In the genomic region with DNA sequence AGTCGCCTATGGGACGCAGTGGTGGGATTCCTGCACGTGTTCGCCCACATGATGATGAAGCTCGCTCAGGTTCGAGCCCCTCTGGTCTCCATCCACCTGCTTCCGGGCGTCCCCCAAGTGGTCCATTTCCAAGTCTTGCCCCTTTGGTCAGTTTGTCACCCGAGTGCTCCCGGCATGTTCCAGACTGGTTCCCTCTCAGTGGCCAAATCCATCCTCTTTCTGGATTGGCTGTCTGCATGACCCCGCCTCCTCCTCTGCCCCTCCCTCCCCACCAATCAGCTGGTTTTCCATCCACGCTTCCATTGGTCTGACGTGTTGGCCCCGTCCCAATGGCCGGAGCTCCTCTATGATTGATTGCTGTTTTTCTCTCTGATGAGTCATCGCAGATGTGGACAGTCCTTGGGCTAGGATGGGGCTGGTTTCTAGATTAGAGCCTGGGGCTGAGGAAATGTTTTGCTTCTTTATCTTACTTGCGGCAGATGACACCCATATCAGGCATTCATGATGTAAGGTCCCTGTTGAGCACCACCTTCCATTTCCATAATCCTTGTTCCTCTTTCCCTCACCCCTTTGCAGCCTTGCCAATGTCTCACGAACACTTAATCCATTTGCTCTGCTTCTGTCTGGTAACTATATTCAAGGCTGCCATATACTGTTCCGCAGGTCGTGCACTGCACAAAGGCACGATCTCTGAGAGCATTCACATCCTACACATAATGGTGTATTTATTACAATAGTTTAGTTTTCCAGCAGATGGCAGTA, we compare ENCODE assay signal across 1 cellular context.
TF ChIP-seq lines count a peak whose summit lies in the region.

No MANE protein-coding gene starts in this region.

TF ChIP-seq in K562, 482 proteins besides CTCF, POLR2A, EP300 and RAD21 (continued from another document and continues in another):
- TF ChIP-seq, protein P1, sequence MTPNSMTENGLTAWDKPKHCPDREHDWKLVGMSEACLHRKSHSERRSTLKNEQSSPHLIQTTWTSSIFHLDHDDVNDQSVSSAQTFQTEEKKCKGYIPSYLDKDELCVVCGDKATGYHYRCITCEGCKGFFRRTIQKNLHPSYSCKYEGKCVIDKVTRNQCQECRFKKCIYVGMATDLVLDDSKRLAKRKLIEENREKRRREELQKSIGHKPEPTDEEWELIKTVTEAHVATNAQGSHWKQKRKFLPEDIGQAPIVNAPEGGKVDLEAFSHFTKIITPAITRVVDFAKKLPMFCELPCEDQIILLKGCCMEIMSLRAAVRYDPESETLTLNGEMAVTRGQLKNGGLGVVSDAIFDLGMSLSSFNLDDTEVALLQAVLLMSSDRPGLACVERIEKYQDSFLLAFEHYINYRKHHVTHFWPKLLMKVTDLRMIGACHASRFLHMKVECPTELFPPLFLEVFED (CRISPR knock-in tag; conservative IDR thresholded peaks at IDR 0.05), result peak; percentile 52; the same call in 1 of the 2 replicates
- TF ChIP-seq NCOA6 (IDR thresholded peaks at IDR 0.05) (no peak), ZNF263 (CRISPR knock-in tag; IDR thresholded peaks at IDR 0.05; ENCODE audit: borderline replicate concordance) (no peak; the same call in 1 of the 2 replicates), ZKSCAN1 (IDR thresholded peaks at IDR 0.05; ENCODE audit: low read depth, low read length) (no peak), KDM2B (CRISPR knock-in tag; IDR thresholded peaks at IDR 0.05) (no peak), E2F4 (CRISPR knock-in tag; IDR thresholded peaks at IDR 0.05; ENCODE audit: low read depth) (no peak), CBX8 (IDR thresholded peaks at IDR 0.05; ENCODE audit: borderline replicate concordance, extremely low read depth, low read depth, low read length, poor library complexity, severe bottlenecking) (no peak), GABPB1 (CRISPR knock-in tag; IDR thresholded peaks at IDR 0.05) (peak; percentile 66; the same call in 1 of the 2 replicates), NR4A1 (CRISPR knock-in tag; IDR thresholded peaks at IDR 0.05) (no peak), NR4A1 (tag; IDR thresholded peaks at IDR 0.05) (no peak), MAFF (IDR thresholded peaks at IDR 0.05; ENCODE audit: low read length) (peak; percentile 83), RBM22 (IDR thresholded peaks at IDR 0.05; ENCODE audit: low read depth, low read length, poor library complexity, severe bottlenecking) (no peak), ZZZ3 (IDR thresholded peaks at IDR 0.05) (no peak), LCOR (CRISPR knock-in tag; IDR thresholded peaks at IDR 0.05) (peak; percentile 84; the same call in 1 of the 2 replicates), ZEB2 (IDR thresholded peaks at IDR 0.05) (peak; percentile 87), HMGN3 (IDR thresholded peaks at IDR 0.05; ENCODE audit: borderline replicate concordance, extremely low read depth, insufficient read length, low read depth, low read length) (no peak), MBD2 (IDR thresholded peaks at IDR 0.05; ENCODE audit: borderline replicate concordance, low read depth) (peak; percentile 85), ZKSCAN8 (CRISPR knock-in tag; IDR thresholded peaks at IDR 0.05) (no peak), E4F1 (CRISPR knock-in tag; IDR thresholded peaks at IDR 0.05; ENCODE audit: borderline replicate concordance) (no peak), ZNF143 (CRISPR knock-in tag; IDR thresholded peaks at IDR 0.05) (no peak), ZNF354B (CRISPR knock-in tag; IDR thresholded peaks at IDR 0.05) (no peak), ZNF274 (IDR thresholded peaks at IDR 0.05; ENCODE audit: borderline replicate concordance, low read depth, low read length) (peak; percentile 69; the same call in 1 of the 2 replicates), XRCC4 (IDR thresholded peaks at IDR 0.05; ENCODE audit: extremely low read depth, insufficient read depth, insufficient read length) (no peak), SMAD2 (IDR thresholded peaks at IDR 0.05; ENCODE audit: low read depth, low read length) (no peak), ZNF140 (CRISPR knock-in tag; IDR thresholded peaks at IDR 0.05) (no peak), GATAD2B (IDR thresholded peaks at IDR 0.05; ENCODE audit: borderline replicate concordance) (no peak), TEAD1 (CRISPR knock-in tag; IDR thresholded peaks at IDR 0.05) (peak; percentile 80 to 87), ETV1 (tag; conservative IDR thresholded peaks at IDR 0.05; ENCODE audit: low read depth) (peak; percentile 60; the same call in 1 of the 2 replicates), ILK (tag; IDR thresholded peaks at IDR 0.05; ENCODE audit: borderline replicate concordance, low read depth) (no peak), MYC (IDR thresholded peaks at IDR 0.05; ENCODE audit: low read depth, low read length) (peak; percentile 69), MYC (CRISPR knock-in tag; IDR thresholded peaks at IDR 0.05; ENCODE audit: borderline replicate concordance, low read depth) (no peak), SREBF1 (IDR thresholded peaks at IDR 0.05; ENCODE audit: borderline replicate concordance, low read depth, low read length) (peak; percentile 69; the same call in 1 of the 2 replicates), SIRT6 (IDR thresholded peaks at IDR 0.05; ENCODE audit: low read depth, low read length) (no peak), FOXJ3 (CRISPR knock-in tag; IDR thresholded peaks at IDR 0.05) (no peak), ZNF551 (CRISPR knock-in tag; IDR thresholded peaks at IDR 0.05) (no peak), SP1 (CRISPR knock-in tag; IDR thresholded peaks at IDR 0.05) (peak; percentile 86), CCAR2 (IDR thresholded peaks at IDR 0.05; ENCODE audit: low read depth, low read length) (no peak), FOXA3 (CRISPR knock-in tag; conservative IDR thresholded peaks at IDR 0.05 in 1 of 2, IDR thresholded peaks at IDR 0.05 in 1 of 2) (peak in 1 of 2 experiments; percentile 25; a peak in 1 of 4 replicates), FOXA1 (IDR thresholded peaks at IDR 0.05; ENCODE audit: borderline replicate concordance) (no peak), ARID1B (IDR thresholded peaks at IDR 0.05) (peak; percentile 98), DNMT1 (IDR thresholded peaks at IDR 0.05) (no peak), TCF7L2 (IDR thresholded peaks at IDR 0.05; ENCODE audit: low read depth, low read length) (no peak), DMBX1 (CRISPR knock-in tag; IDR thresholded peaks at IDR 0.05; ENCODE audit: borderline replicate concordance) (peak; percentile 66; the same call in 1 of the 2 replicates), NFRKB (IDR thresholded peaks at IDR 0.05; ENCODE audit: low read depth) (no peak), ZBTB7A (IDR thresholded peaks at IDR 0.05; ENCODE audit: borderline replicate concordance, control insufficient read depth, low read depth, low read length) (no peak), POLR2AphosphoS5 (IDR thresholded peaks at IDR 0.05; ENCODE audit: control insufficient read depth, insufficient read depth, low read depth, low read length) (peak; percentile 94), CHD4 (IDR thresholded peaks at IDR 0.05; ENCODE audit: insufficient read depth, insufficient replicate concordance, low read depth, low read length, poor library complexity, severe bottlenecking) (no peak), BACH1 (tag; IDR thresholded peaks at IDR 0.05) (peak; percentile 57; the same call in 1 of the 2 replicates), PHF8 (IDR thresholded peaks at IDR 0.05; ENCODE audit: borderline replicate concordance, low read length) (peak; percentile 88; the same call in 1 of the 2 replicates), NUFIP1 (IDR thresholded peaks at IDR 0.05; ENCODE audit: partially characterized antibody) (no peak)
- TF ChIP-seq, protein P2, sequence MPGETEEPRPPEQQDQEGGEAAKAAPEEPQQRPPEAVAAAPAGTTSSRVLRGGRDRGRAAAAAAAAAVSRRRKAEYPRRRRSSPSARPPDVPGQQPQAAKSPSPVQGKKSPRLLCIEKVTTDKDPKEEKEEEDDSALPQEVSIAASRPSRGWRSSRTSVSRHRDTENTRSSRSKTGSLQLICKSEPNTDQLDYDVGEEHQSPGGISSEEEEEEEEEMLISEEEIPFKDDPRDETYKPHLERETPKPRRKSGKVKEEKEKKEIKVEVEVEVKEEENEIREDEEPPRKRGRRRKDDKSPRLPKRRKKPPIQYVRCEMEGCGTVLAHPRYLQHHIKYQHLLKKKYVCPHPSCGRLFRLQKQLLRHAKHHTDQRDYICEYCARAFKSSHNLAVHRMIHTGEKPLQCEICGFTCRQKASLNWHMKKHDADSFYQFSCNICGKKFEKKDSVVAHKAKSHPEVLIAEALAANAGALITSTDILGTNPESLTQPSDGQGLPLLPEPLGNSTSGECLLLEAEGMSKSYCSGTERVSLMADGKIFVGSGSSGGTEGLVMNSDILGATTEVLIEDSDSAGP (CRISPR knock-in tag; IDR thresholded peaks at IDR 0.05), result no peak
- TF ChIP-seq, protein P3, sequence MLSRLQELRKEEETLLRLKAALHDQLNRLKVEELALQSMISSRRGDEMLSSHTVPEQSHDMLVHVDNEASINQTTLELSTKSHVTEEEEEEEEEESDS (CRISPR knock-in tag; IDR thresholded peaks at IDR 0.05), result no peak
- TF ChIP-seq, protein P4, sequence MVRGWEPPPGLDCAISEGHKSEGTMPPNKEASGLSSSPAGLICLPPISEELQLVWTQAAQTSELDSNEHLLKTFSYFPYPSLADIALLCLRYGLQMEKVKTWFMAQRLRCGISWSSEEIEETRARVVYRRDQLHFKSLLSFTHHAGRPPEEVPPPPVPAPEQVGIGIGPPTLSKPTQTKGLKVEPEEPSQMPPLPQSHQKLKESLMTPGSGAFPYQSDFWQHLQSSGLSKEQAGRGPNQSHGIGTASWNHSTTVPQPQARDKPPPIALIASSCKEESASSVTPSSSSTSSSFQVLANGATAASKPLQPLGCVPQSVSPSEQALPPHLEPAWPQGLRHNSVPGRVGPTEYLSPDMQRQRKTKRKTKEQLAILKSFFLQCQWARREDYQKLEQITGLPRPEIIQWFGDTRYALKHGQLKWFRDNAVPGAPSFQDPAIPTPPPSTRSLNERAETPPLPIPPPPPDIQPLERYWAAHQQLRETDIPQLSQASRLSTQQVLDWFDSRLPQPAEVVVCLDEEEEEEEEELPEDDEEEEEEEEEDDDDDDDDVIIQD (CRISPR knock-in tag; IDR thresholded peaks at IDR 0.05), result no peak
- TF ChIP-seq, protein P5, sequence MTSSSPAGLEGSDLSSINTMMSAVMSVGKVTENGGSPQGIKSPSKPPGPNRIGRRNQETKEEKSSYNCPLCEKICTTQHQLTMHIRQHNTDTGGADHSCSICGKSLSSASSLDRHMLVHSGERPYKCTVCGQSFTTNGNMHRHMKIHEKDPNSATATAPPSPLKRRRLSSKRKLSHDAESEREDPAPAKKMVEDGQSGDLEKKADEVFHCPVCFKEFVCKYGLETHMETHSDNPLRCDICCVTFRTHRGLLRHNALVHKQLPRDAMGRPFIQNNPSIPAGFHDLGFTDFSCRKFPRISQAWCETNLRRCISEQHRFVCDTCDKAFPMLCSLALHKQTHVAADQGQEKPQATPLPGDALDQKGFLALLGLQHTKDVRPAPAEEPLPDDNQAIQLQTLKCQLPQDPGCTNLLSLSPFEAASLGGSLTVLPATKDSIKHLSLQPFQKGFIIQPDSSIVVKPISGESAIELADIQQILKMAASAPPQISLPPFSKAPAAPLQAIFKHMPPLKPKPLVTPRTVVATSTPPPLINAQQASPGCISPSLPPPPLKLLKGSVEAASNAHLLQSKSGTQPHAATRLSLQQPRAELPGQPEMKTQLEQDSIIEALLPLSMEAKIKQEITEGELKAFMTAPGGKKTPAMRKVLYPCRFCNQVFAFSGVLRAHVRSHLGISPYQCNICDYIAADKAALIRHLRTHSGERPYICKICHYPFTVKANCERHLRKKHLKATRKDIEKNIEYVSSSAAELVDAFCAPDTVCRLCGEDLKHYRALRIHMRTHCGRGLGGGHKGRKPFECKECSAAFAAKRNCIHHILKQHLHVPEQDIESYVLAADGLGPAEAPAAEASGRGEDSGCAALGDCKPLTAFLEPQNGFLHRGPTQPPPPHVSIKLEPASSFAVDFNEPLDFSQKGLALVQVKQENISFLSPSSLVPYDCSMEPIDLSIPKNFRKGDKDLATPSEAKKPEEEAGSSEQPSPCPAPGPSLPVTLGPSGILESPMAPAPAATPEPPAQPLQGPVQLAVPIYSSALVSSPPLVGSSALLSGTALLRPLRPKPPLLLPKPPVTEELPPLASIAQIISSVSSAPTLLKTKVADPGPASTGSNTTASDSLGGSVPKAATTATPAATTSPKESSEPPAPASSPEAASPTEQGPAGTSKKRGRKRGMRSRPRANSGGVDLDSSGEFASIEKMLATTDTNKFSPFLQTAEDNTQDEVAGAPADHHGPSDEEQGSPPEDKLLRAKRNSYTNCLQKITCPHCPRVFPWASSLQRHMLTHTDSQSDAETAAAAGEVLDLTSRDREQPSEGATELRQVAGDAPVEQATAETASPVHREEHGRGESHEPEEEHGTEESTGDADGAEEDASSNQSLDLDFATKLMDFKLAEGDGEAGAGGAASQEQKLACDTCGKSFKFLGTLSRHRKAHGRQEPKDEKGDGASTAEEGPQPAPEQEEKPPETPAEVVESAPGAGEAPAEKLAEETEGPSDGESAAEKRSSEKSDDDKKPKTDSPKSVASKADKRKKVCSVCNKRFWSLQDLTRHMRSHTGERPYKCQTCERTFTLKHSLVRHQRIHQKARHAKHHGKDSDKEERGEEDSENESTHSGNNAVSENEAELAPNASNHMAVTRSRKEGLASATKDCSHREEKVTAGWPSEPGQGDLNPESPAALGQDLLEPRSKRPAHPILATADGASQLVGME (CRISPR knock-in tag; IDR thresholded peaks at IDR 0.05), result no peak
- TF ChIP-seq, protein P6, sequence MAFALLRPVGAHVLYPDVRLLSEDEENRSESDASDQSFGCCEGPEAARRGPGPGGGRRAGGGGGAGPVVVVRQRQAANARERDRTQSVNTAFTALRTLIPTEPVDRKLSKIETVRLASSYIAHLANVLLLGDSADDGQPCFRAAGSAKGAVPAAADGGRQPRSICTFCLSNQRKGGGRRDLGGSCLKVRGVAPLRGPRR (CRISPR knock-in tag; IDR thresholded peaks at IDR 0.05), result no peak
